26 cellular contexts compared by ENCODE assay signal in the genomic region with DNA sequence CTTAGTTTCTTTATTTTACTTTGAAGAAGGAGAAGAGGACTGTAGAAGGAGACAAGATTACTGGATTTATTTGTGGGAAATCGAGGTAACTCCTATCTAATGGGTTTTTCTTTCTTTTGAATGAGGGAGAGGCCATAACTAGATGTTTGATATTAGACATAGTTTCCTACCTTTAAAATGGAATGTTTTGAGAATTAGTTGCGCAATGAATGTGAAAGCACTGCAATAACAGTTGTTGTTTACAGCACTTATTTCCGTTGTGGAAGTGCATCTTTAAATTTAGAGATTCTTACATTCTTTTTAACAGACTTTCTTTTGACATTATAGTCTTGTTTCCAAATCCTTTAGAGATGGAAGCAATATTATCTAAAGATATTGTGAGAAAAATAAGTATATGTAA.
"Had no signal": no experiment of that assay in that cellular context is flagged by ENCODE, and none has a peak within 500 bp of the region (broad histone marks: within the 10 kb centered on the region; RNA-seq: fewer than 3 reads in every experiment).

No MANE protein-coding gene starts in this region.

- H3K9ac ChIP-seq: neural progenitor cell, parathyroid adenoma had no signal

- FAIRE-seq: endothelial cell of umbilical vein had no signal

- ATAC-seq: activated naive CD8-positive, alpha-beta T cell treated with anti-CD3 and anti-CD28 coated beads, Interleukin-2, amount 50 U/mL, for 24 hours; activated T-cell treated with anti-CD3 and anti-CD28 coated beads, Interleukin-2, amount 50 U/mL, for 4 hours; foreskin keratinocyte; heart left ventricle; left lung; lower lobe of right lung; natural killer cell; right cardiac atrium; stimulated activated naive CD8-positive, alpha-beta T cell treated with anti-CD3 and anti-CD28 coated beads, Interleukin-15, Interleukin-2, amounts not matched to agents 100 U/mL and 50 U/mL, for 24 hours had no signal

- H3K27ac ChIP-seq: breast epithelium, foreskin keratinocyte, left lung, lower lobe of right lung, neural progenitor cell, parathyroid adenoma, testis, transverse colon had no signal

- H3K79me2 ChIP-seq: parathyroid adenoma had no signal

- H3K4me1 ChIP-seq: breast epithelium, neural progenitor cell, parathyroid adenoma, testis, transverse colon had no signal

- DNase-seq: activated CD4-positive, alpha-beta memory T cell treated with anti-CD3 and anti-CD28 coated beads, Interleukin-2, amount 10 ng/mL, durations not matched to agents 7 days and 5 days; activated CD4-positive, alpha-beta T cell treated with anti-CD3 and anti-CD28 coated beads, Interleukin-2, amount 10 ng/mL, durations not matched to agents 7 days and 5 days; activated CD4-positive, CD25-positive, alpha-beta regulatory T cell treated with anti-CD3 and anti-CD28 coated beads, Interleukin-2, amount 50 U/mL, for 72 hours; activated CD8-positive, alpha-beta memory T cell treated with anti-CD3 and anti-CD28 coated beads, Interleukin-2, amount 50 U/mL, for 48 hours; activated naive CD8-positive, alpha-beta T cell treated with anti-CD3 and anti-CD28 coated beads, Interleukin-2, amount 50 U/mL, for 24 hours; activated T-cell treated with anti-CD3 and anti-CD28 coated beads, Interleukin-2, amount 50 U/mL, for 4 hours; central memory CD4-positive, alpha-beta T cell; foreskin keratinocyte; heart left ventricle; hypothalamus; kidney glomerular epithelial cell; left lung; lower lobe of right lung; mesendoderm; natural killer cell; occipital lobe; right cardiac atrium; stimulated activated CD4-positive, alpha-beta T cell treated with anti-CD3 and anti-CD28 coated beads, Interleukin-2, amount 100 ng/mL, for 48 hours; stimulated activated naive CD8-positive, alpha-beta T cell treated with anti-CD3 and anti-CD28 coated beads, Interleukin-15, Interleukin-2, amounts not matched to agents 100 U/mL and 50 U/mL, for 24 hours; T1000; testis; transverse colon had no signal

- H3K27me3 ChIP-seq: breast epithelium, foreskin keratinocyte, heart left ventricle, left lung, neural progenitor cell, testis, transverse colon had no signal

- H2AFZ ChIP-seq: neural progenitor cell, parathyroid adenoma had no signal

- H3K4me2 ChIP-seq: neural progenitor cell had no signal

- H3K36me3 ChIP-seq: breast epithelium, heart left ventricle, left lung, lower lobe of right lung, neural progenitor cell, transverse colon had no signal

- H3K9me3 ChIP-seq: breast epithelium, heart left ventricle, left lung, lower lobe of right lung, testis, transverse colon had no signal

- H3K4me3 ChIP-seq: breast epithelium, heart left ventricle, left lung, lower lobe of right lung, neural progenitor cell, testis, transverse colon had no signal
